Comparison of ENCODE assay signal across 1 cellular context in the genomic region with DNA sequence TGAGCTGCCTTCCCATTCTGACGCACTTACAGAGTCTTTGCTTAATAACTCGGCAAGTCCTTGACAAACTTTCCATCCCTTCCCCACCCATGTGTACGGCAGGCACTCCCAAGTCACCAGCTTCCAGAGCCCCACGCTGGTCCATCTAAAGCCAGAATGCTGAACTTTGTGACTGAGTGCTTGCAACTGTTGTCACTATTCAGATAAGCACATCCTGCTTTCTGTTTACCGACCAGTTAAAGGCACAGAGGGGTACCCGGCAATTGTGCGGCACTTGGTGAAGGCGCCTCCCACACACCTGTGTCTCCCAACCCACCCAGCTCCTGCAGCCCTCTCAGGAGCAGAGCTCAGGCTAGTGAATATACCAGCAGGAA.
TF ChIP-seq lines count a peak whose summit lies in the region.

No MANE protein-coding gene starts in this region.

TF ChIP-seq in HepG2, 621 proteins besides CTCF, POLR2A, EP300 and RAD21 (continued from another document and continues in another):
- no peak for TF ChIP-seq ETS1 (CRISPR knock-in tag; IDR thresholded peaks at IDR 0.05)
- no peak for TF ChIP-seq ZNF839 (CRISPR knock-in tag; IDR thresholded peaks at IDR 0.05; ENCODE audit: borderline replicate concordance)
- peak; percentile 85 for TF ChIP-seq MIER3 (CRISPR knock-in tag; IDR thresholded peaks at IDR 0.05; ENCODE audit: borderline replicate concordance)
- TF ChIP-seq ZNF205 (CRISPR knock-in tag; IDR thresholded peaks at IDR 0.05): peak; percentile 87
- peak; percentile 92 for TF ChIP-seq POGZ (CRISPR knock-in tag; IDR thresholded peaks at IDR 0.05)
- TF ChIP-seq, protein P1, sequence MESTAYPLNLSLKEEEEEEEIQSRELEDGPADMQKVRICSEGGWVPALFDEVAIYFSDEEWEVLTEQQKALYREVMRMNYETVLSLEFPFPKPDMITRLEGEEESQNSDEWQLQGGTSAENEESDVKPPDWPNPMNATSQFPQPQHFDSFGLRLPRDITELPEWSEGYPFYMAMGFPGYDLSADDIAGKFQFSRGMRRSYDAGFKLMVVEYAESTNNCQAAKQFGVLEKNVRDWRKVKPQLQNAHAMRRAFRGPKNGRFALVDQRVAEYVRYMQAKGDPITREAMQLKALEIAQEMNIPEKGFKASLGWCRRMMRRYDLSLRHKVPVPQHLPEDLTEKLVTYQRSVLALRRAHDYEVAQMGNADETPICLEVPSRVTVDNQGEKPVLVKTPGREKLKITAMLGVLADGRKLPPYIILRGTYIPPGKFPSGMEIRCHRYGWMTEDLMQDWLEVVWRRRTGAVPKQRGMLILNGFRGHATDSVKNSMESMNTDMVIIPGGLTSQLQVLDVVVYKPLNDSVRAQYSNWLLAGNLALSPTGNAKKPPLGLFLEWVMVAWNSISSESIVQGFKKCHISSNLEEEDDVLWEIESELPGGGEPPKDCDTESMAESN (CRISPR knock-in tag; conservative IDR thresholded peaks at IDR 0.05): no peak
- no peak for TF ChIP-seq ZNF333 (CRISPR knock-in tag; IDR thresholded peaks at IDR 0.05; ENCODE audit: borderline replicate concordance)
- TF ChIP-seq ZFP37 (CRISPR knock-in tag; IDR thresholded peaks at IDR 0.05; ENCODE audit: borderline replicate concordance): peak; percentile 78; the same call in 1 of the 2 replicates
- no peak for TF ChIP-seq IKZF4 (CRISPR knock-in tag; IDR thresholded peaks at IDR 0.05; ENCODE audit: borderline replicate concordance, low read depth, not compliant biosample characterization)
- no peak for TF ChIP-seq PHB2 (IDR thresholded peaks at IDR 0.05; ENCODE audit: partially characterized antibody)
- TF ChIP-seq, protein P2, sequence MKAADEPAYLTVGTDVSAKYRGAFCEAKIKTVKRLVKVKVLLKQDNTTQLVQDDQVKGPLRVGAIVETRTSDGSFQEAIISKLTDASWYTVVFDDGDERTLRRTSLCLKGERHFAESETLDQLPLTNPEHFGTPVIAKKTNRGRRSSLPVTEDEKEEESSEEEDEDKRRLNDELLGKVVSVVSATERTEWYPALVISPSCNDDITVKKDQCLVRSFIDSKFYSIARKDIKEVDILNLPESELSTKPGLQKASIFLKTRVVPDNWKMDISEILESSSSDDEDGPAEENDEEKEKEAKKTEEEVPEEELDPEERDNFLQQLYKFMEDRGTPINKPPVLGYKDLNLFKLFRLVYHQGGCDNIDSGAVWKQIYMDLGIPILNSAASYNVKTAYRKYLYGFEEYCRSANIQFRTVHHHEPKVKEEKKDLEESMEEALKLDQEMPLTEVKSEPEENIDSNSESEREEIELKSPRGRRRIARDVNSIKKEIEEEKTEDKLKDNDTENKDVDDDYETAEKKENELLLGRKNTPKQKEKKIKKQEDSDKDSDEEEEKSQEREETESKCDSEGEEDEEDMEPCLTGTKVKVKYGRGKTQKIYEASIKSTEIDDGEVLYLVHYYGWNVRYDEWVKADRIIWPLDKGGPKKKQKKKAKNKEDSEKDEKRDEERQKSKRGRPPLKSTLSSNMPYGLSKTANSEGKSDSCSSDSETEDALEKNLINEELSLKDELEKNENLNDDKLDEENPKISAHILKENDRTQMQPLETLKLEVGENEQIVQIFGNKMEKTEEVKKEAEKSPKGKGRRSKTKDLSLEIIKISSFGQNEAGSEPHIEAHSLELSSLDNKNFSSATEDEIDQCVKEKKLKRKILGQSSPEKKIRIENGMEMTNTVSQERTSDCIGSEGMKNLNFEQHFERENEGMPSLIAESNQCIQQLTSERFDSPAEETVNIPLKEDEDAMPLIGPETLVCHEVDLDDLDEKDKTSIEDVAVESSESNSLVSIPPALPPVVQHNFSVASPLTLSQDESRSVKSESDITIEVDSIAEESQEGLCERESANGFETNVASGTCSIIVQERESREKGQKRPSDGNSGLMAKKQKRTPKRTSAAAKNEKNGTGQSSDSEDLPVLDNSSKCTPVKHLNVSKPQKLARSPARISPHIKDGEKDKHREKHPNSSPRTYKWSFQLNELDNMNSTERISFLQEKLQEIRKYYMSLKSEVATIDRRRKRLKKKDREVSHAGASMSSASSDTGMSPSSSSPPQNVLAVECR (CRISPR knock-in tag; IDR thresholded peaks at IDR 0.05; ENCODE audit: borderline replicate concordance): 0 out of 2 replicates have a peak, but pooled peaks have one; percentile 62
- peak; percentile 77; the same call in 1 of the 2 replicates for TF ChIP-seq ZNF350 (CRISPR knock-in tag; IDR thresholded peaks at IDR 0.05; ENCODE audit: borderline replicate concordance, low read depth)
- TF ChIP-seq HBP1 (CRISPR knock-in tag; IDR thresholded peaks at IDR 0.05; ENCODE audit: low read depth): no peak
- TF ChIP-seq CENPX (CRISPR knock-in tag; IDR thresholded peaks at IDR 0.05): no peak
- TF ChIP-seq MYC (CRISPR knock-in tag; IDR thresholded peaks at IDR 0.05; ENCODE audit: borderline replicate concordance): peak; percentile 83; the same call in 1 of the 2 replicates
- peak; percentile 37; the same call in 1 of the 2 replicates for TF ChIP-seq POLR2AphosphoS5 (IDR thresholded peaks at IDR 0.05; ENCODE audit: low read depth, low read length)
- TF ChIP-seq HNF4G (IDR thresholded peaks at IDR 0.05; ENCODE audit: borderline replicate concordance, low read depth, low read length): peak; percentile 59; the same call in 1 of the 2 replicates
- TF ChIP-seq HNF4G (CRISPR knock-in tag; IDR thresholded peaks at IDR 0.05; ENCODE audit: borderline replicate concordance, low read depth): peak; percentile 83; the same call in 1 of the 2 replicates
- no peak for TF ChIP-seq SP4 (CRISPR knock-in tag; IDR thresholded peaks at IDR 0.05)
- no peak for TF ChIP-seq PCBP1 (IDR thresholded peaks at IDR 0.05; ENCODE audit: borderline replicate concordance, low read depth, low read length)
- no peak for TF ChIP-seq ZIK1 (CRISPR knock-in tag; IDR thresholded peaks at IDR 0.05; ENCODE audit: borderline replicate concordance, low read depth)
- no peak for TF ChIP-seq SAFB2 (CRISPR knock-in tag; IDR thresholded peaks at IDR 0.05; ENCODE audit: borderline replicate concordance, low read depth)
- peak; percentile 69 for TF ChIP-seq ZNF503 (CRISPR knock-in tag; IDR thresholded peaks at IDR 0.05)
- TF ChIP-seq ZNF30 (CRISPR knock-in tag; IDR thresholded peaks at IDR 0.05): no peak
- no peak for TF ChIP-seq KLF13 (CRISPR knock-in tag; IDR thresholded peaks at IDR 0.05)
- TF ChIP-seq PAX8 (CRISPR knock-in tag; IDR thresholded peaks at IDR 0.05; ENCODE audit: borderline replicate concordance): no peak
- no peak for TF ChIP-seq MBD4 (IDR thresholded peaks at IDR 0.05; ENCODE audit: borderline replicate concordance, low read length)
- TF ChIP-seq ZNF703 (CRISPR knock-in tag; IDR thresholded peaks at IDR 0.05; ENCODE audit: borderline replicate concordance): no peak
- peak; percentile 63; the same call in 1 of the 2 replicates for TF ChIP-seq REPIN1 (CRISPR knock-in tag; IDR thresholded peaks at IDR 0.05; ENCODE audit: borderline replicate concordance, low read depth)
- TF ChIP-seq NFRKB (IDR thresholded peaks at IDR 0.05): no peak
- no peak for TF ChIP-seq BRF2 (CRISPR knock-in tag; IDR thresholded peaks at IDR 0.05)
- TF ChIP-seq ZNF407 (CRISPR knock-in tag; IDR thresholded peaks at IDR 0.05; ENCODE audit: not compliant biosample characterization): no peak
